ENCODE assay signal across 1 cellular context in genomic region chr2:25497862-25498407, GRCh38.
A peak's percentile ranks its signal among the peaks of the same experiment; 100 is the strongest.
TF ChIP-seq lines count a peak whose summit lies in the region.

No MANE protein-coding gene starts in this region.

TF ChIP-seq in GM12878, 131 proteins besides CTCF, POLR2A, EP300 and RAD21 (continued from another document):
- TF ChIP-seq PAX8 (IDR thresholded peaks at IDR 0.05) (no peak), STAT1 (conservative IDR thresholded peaks at IDR 0.05) (no peak), NR2F1 (conservative IDR thresholded peaks at IDR 0.05) (no peak), KAT2A (conservative IDR thresholded peaks at IDR 0.05; ENCODE audit: control insufficient read depth, low read depth, low read length) (no peak), EED (IDR thresholded peaks at IDR 0.05; ENCODE audit: low read depth) (0 out of 2 replicates have a peak, but pooled peaks have one; percentile 35)
